8 cellular contexts compared by ENCODE assay signal in genomic region chr1:63523738-63524137, GRCh38. TPM values are rescaled to one million over a fixed set of nuclear protein-coding genes. Genes with fewer than 3 reads are reported as not detected.
A peak's percentile ranks its signal among the peaks of the same experiment; 100 is the strongest.
DNase-seq lines count a peak whose midpoint lies in the region; ATAC-seq and TF ChIP-seq lines count a peak whose summit lies in the region.

No MANE protein-coding gene starts in this region.

- H3K4me3 ChIP-seq in HAP-1 (peak overlapping the region; percentile 74), mucosa of descending colon (peak overlapping the region; percentile 27)

- H3K27me3 ChIP-seq in HAP-1 (ENCODE audit: low read depth): no peaks in the 10 kb centered on the region

- peaks cover 10% of the 10 kb centered on the region for H3K36me3 Mint-ChIP-seq in dendritic cell treated with granulocyte-macrophage colony-stimulating factor and Interleukin-4, amounts not matched to agents 40 ng/mL and 50 ng/mL, for 4 days (ENCODE audit: low read depth)

- no peaks in the 10 kb centered on the region for H3K9me3 ChIP-seq in HAP-1
- H3K9me3 ChIP-seq in mucosa of descending colon: no peaks in the 10 kb centered on the region

- TF ChIP-seq CTCF in mucosa of descending colon (IDR thresholded peaks at IDR 0.05): no peak

- peak overlapping the region; percentile 86 for H3K4me3 Mint-ChIP-seq in dendritic cell treated with granulocyte-macrophage colony-stimulating factor and Interleukin-4, amounts not matched to agents 40 ng/mL and 50 ng/mL, for 4 days

- ATAC-seq in mucosa of descending colon: peak; percentile 50

- H3K27ac Mint-ChIP-seq in dendritic cell treated with granulocyte-macrophage colony-stimulating factor and Interleukin-4, amounts not matched to agents 40 ng/mL and 50 ng/mL, for 4 days: peak overlapping the region; percentile 95

- H3K27me3 Mint-ChIP-seq in dendritic cell treated with granulocyte-macrophage colony-stimulating factor and Interleukin-4, amounts not matched to agents 40 ng/mL and 50 ng/mL, for 4 days: no peaks in the 10 kb centered on the region

- H3K36me3 ChIP-seq in HAP-1 (replicated peaks) (no peaks in the 10 kb centered on the region), mucosa of descending colon (ENCODE audit: low read depth) (no peaks in the 10 kb centered on the region)

- peak; percentile 1 for DNase-seq in activated CD4-positive, CD25-positive, alpha-beta regulatory T cell treated with anti-CD3 and anti-CD28 coated beads, Interleukin-2, amount 50 U/mL, for 16 hours (ENCODE audit: low read depth, low spot score)
- DNase-seq in activated CD4-positive, CD25-positive, alpha-beta regulatory T cell treated with anti-CD3 and anti-CD28 coated beads, Interleukin-2, amount 50 U/mL, for 72 hours: no peak
- peak in 1 of 2 experiments; percentile 19 for DNase-seq in HAP-1 (ENCODE audit: low spot score in 2 of 2)
- DNase-seq in NCI-H146 (lab: John Stamatoyannopoulos, UW): peak; percentile 53
- no peak for DNase-seq in mucosa of descending colon
- DNase-seq in activated effector memory CD4-positive, alpha-beta T cell treated with anti-CD3 and anti-CD28 coated beads, Interleukin-2, amount 50 U/mL, for 16 hours: no peak
- DNase-seq in posterior vena cava (ENCODE audit: low spot score): no peak

- intact Hi-C loops in dendritic cell treated with granulocyte-macrophage colony-stimulating factor and Interleukin-4, amounts not matched to agents 40 ng/mL and 50 ng/mL, for 4 days (cut with micrococcal nuclease): loop anchor here (2.0 kb wide), 2 partner anchors 157 to 197 kb away; partner anchors contain the start of gene ALG6
- intact Hi-C loops in mucosa of descending colon (cut with DNase I, micrococcal nuclease): no loop called here
- intact Hi-C loops in posterior vena cava (cut with DNase I): no loop called here

- H3K4me1 ChIP-seq in HAP-1 (peaks cover 7% of the 10 kb centered on the region), mucosa of descending colon (ENCODE audit: low read depth) (no peaks in the 10 kb centered on the region)

- peaks cover 7% of the 10 kb centered on the region for H3K4me1 Mint-ChIP-seq in dendritic cell treated with granulocyte-macrophage colony-stimulating factor and Interleukin-4, amounts not matched to agents 40 ng/mL and 50 ng/mL, for 4 days (ENCODE audit: low read depth)

- in situ Hi-C loops in HAP-1 (cut with MboI; ENCODE audit: low sequenced_read_pairs): no loop called here

- H3K9me3 Mint-ChIP-seq in dendritic cell treated with granulocyte-macrophage colony-stimulating factor and Interleukin-4, amounts not matched to agents 40 ng/mL and 50 ng/mL, for 4 days: no peaks in the 10 kb centered on the region

RNA-seq across cellular contexts. Expression of gene EFCAB7, which starts 0.4 kb away (rescaled TPM):
- total RNA-seq in mucosa of descending colon (1 to 10 TPM; 3.9 to 5.2 (median 4.9) TPM), posterior vena cava (1 to 10 TPM; 5.0 to 7.3 TPM)

RNA-seq across cellular contexts. Expression of gene ITGB3BP, which starts 0.7 kb away (rescaled TPM):
- total RNA-seq in mucosa of descending colon (10 to 100 TPM; 11.8 to 16.8 (median 12.9) TPM), posterior vena cava (10 to 100 TPM; 13.5 to 19.5 TPM)

Comparison
In these comparisons a context has a peak if more than half of its experiments do, and no peak if none do; other contexts are left out.
1. DNase-seq: peak in activated CD4-positive, CD25-positive, alpha-beta regulatory T cell treated with anti-CD3 and anti-CD28 coated beads, Interleukin-2, amount 50 U/mL, for 16 hours (single experiment) and NCI-H146 (single experiment); none in activated CD4-positive, CD25-positive, alpha-beta regulatory T cell treated with anti-CD3 and anti-CD28 coated beads, Interleukin-2, amount 50 U/mL, for 72 hours (single experiment), mucosa of descending colon (0 of 3), activated effector memory CD4-positive, alpha-beta T cell treated with anti-CD3 and anti-CD28 coated beads, Interleukin-2, amount 50 U/mL, for 16 hours (single experiment) and posterior vena cava (single experiment).